ENCODE assay signal across 8 cellular contexts in genomic region chr1:204493882-204494280, GRCh38. TPM values are rescaled to one million over a fixed set of nuclear protein-coding genes. Genes with fewer than 3 reads are reported as not detected.
DNase-seq lines count a peak whose midpoint lies in the region; ATAC-seq and TF ChIP-seq lines count a peak whose summit lies in the region.

No MANE protein-coding gene starts in this region.

- H3K4me3 ChIP-seq in epithelial cell of proximal tubule (ENCODE audit: low read depth, low read length) (peak overlapping the region; percentile 92), mucosa of rectum (ENCODE audit: low read length in 2 of 2) (peak overlapping the region; percentile 91 to 92), thymus (ENCODE audit: low read length) (peak overlapping the region; percentile 86)

- H3K27ac Mint-ChIP-seq in activated CD8-positive, alpha-beta T cell treated with anti-CD3 and anti-CD28 coated beads for 36 hours: peak overlapping the region; percentile 79

- H3K36me3 Mint-ChIP-seq in activated CD8-positive, alpha-beta T cell treated with anti-CD3 and anti-CD28 coated beads for 36 hours (ENCODE audit: low read depth): peaks cover 3% of the 10 kb centered on the region

- ATAC-seq in GM18858 (IDR thresholded peaks at IDR 0.05; ENCODE audit: unreplicated experiment) (peak; percentile 25), HG03066 (IDR thresholded peaks at IDR 0.05; ENCODE audit: low read depth, unreplicated experiment) (peak; percentile 36)
- ATAC-seq in activated CD8-positive, alpha-beta T cell treated with anti-CD3 and anti-CD28 coated beads for 36 hours: peak; percentile 42

- POLR2A ChIA-PET in activated CD8-positive, alpha-beta T cell treated with anti-CD3 and anti-CD28 coated beads for 36 hours (lab: Charles Lee): interaction anchor here (0.8 to 5.1 kb wide), 26 partner anchors 9 to 99 kb away, joined by 3 to 45 read pairs (median 6); partner anchors contain the start of gene MDM4

- 0% methylated on average over 18 of the region's 18 CpGs for WGBS in thymus

- no peaks in the 10 kb centered on the region for H3K9me3 Mint-ChIP-seq in activated CD8-positive, alpha-beta T cell treated with anti-CD3 and anti-CD28 coated beads for 36 hours

- H3K27ac ChIP-seq in mucosa of rectum (ENCODE audit: low read depth in 2 of 2, low read length in 2 of 2) (peak overlapping the region; percentile 98 to 99), thymus (ENCODE audit: low read depth) (peak overlapping the region; percentile 96)

- intact Hi-C loops in activated CD8-positive, alpha-beta T cell treated with anti-CD3 and anti-CD28 coated beads for 36 hours (cut with micrococcal nuclease): no loop called here

- CTCF ChIA-PET in activated CD8-positive, alpha-beta T cell treated with anti-CD3 and anti-CD28 coated beads for 36 hours (lab: Charles Lee): interaction anchor here (0.7 to 20.8 kb wide), 17 partner anchors 8 to 313 kb away, joined by 3 to 1122 read pairs (median 6); partner anchors contain the start of gene MDM4

- no peak for TF ChIP-seq CTCF in activated CD8-positive, alpha-beta T cell treated with anti-CD3 and anti-CD28 coated beads for 36 hours (IDR thresholded peaks at IDR 0.05)
- no peak for TF ChIP-seq CTCF in epithelial cell of proximal tubule (conservative IDR thresholded peaks at IDR 0.05; ENCODE audit: low read depth, low read length)

- H3K4me1 ChIP-seq in mucosa of rectum (ENCODE audit: control insufficient read depth in 2 of 2, insufficient read depth in 2 of 2, low read length in 2 of 2) (peaks cover 31 to 32% of the 10 kb centered on the region in 2 donors), thymus (ENCODE audit: control insufficient read depth, insufficient read depth, low read length) (peaks cover 37% of the 10 kb centered on the region)

- peak overlapping the region; percentile 88 for H3K4me3 Mint-ChIP-seq in activated CD8-positive, alpha-beta T cell treated with anti-CD3 and anti-CD28 coated beads for 36 hours

- H3K27me3 ChIP-seq in mucosa of rectum (ENCODE audit: control insufficient read depth in 2 of 2, insufficient read depth in 2 of 2, low read length in 2 of 2): no peaks in the 10 kb centered on the region
- no peaks in the 10 kb centered on the region for H3K27me3 ChIP-seq in thymus (ENCODE audit: control insufficient read depth, insufficient read depth)

- H3K27me3 Mint-ChIP-seq in activated CD8-positive, alpha-beta T cell treated with anti-CD3 and anti-CD28 coated beads for 36 hours: no peaks in the 10 kb centered on the region

- peak; percentile 51 for DNase-seq in AG08396 (ENCODE audit: low spot score)
- peak; percentile 45 for DNase-seq in NCI-H510A (lab: John Stamatoyannopoulos, UW)
- DNase-seq in activated CD8-positive, alpha-beta T cell treated with anti-CD3 and anti-CD28 coated beads for 36 hours: no peak
- no peak for DNase-seq in epithelial cell of proximal tubule (ENCODE audit: low read depth)

- peaks cover 44% of the 10 kb centered on the region for H3K4me1 Mint-ChIP-seq in activated CD8-positive, alpha-beta T cell treated with anti-CD3 and anti-CD28 coated beads for 36 hours (ENCODE audit: low read depth)

- H3K36me3 ChIP-seq in mucosa of rectum (ENCODE audit: control insufficient read depth in 2 of 2, insufficient read depth in 2 of 2, low read length in 2 of 2) (peaks cover 7% of the 10 kb centered on the region in 2 donors), thymus (ENCODE audit: control insufficient read depth, insufficient read depth) (peaks cover 18% of the 10 kb centered on the region)

- no peaks in the 10 kb centered on the region for H3K9me3 ChIP-seq in mucosa of rectum (ENCODE audit: control insufficient read depth in 2 of 2, low read length in 2 of 2)
- no peaks in the 10 kb centered on the region for H3K9me3 ChIP-seq in thymus (ENCODE audit: control insufficient read depth)

- H3K9ac ChIP-seq in mucosa of rectum (ENCODE audit: low read depth in 1 of 2, low read length in 2 of 2): peak overlapping the region; percentile 83 to 92

RNA-seq across cellular contexts. Expression of gene PIK3C2B, which starts 0.7 kb away (rescaled TPM):
- 10 to 100 TPM; 26.6 to 28.9 TPM for total RNA-seq in activated CD8-positive, alpha-beta T cell treated with anti-CD3 and anti-CD28 coated beads for 36 hours
- 1.0 and 2.1 TPM in 2 replicates for total RNA-seq in epithelial cell of proximal tubule
- polyA plus RNA-seq in thymus: 12.6 TPM

RNA-seq across cellular contexts. Expression of gene MDM4, which starts 22.3 kb away (rescaled TPM):
- 10 to 100 TPM; 89.6 to 94.8 TPM for total RNA-seq in activated CD8-positive, alpha-beta T cell treated with anti-CD3 and anti-CD28 coated beads for 36 hours
- 6.1 and 11.2 TPM in 2 replicates for total RNA-seq in epithelial cell of proximal tubule
- polyA plus RNA-seq in thymus: 41.0 TPM

Comparison
In these comparisons a context has a peak if more than half of its experiments do, and no peak if none do; other contexts are left out.
1. DNase-seq: peak in AG08396 (single experiment) and NCI-H510A (single experiment); none in activated CD8-positive, alpha-beta T cell treated with anti-CD3 and anti-CD28 coated beads for 36 hours (single experiment) and epithelial cell of proximal tubule (single experiment).
2. Peak in every context shown above with its lines, with median percentiles within 50 percentile points of each other: ATAC-seq and H3K4me3 ChIP-seq.